ENCODE assay signal across 27 cellular contexts in the genomic region with DNA sequence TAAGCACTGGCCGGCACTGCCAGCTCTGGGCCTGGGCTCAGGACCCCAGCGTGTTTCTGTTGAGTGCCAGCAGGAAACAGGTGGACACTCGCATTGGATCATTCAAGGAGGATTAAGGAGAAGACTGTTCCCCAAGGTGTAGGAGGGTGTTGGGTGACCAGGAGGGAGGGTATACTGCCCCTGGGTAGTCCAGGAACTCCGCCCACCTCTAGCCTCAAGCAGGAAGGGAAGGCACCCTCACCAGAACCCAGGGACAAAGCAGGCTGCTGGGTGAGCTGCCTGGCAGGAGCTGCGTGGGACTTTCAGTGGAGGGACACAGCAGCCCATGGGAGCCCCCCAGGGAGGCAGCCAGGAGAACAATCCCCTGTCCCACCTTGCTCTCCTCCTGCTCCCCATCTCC. TPM values are rescaled to one million over a fixed set of nuclear protein-coding genes. Genes with fewer than 3 reads are reported as not detected.
"Had no signal": no experiment of that assay in that cellular context is flagged by ENCODE, and none has a peak within 500 bp of the region (broad histone marks: within the 10 kb centered on the region; RNA-seq: fewer than 3 reads in every experiment).

No MANE protein-coding gene starts in this region.

- H3K27me3 ChIP-seq: right atrium auricular region, thyroid gland, upper lobe of left lung, uterus had no signal

- H3K4me3 ChIP-seq: esophagus squamous epithelium, lung, prostate gland, right atrium auricular region, smooth muscle cell, stomach, thyroid gland, upper lobe of left lung, uterus had no signal

- H3K4me1 ChIP-seq: parathyroid adenoma, prostate gland, right atrium auricular region, uterus had no signal

- DNase-seq: cortex of kidney; effector memory CD8-positive, alpha-beta T cell; erythroblast; esophagus squamous epithelium; foreskin melanocyte; glutamatergic neuron; hypothalamus; kidney; natural killer cell; stimulated activated CD4-positive, alpha-beta T cell treated with anti-CD3 and anti-CD28 coated beads, Interleukin-2, amount 100 ng/mL, for 24 hours; stimulated activated CD4-positive, alpha-beta T cell treated with anti-CD3 and anti-CD28 coated beads, Interleukin-4, amount 100 ng/mL, for 24 hours; stimulated activated naive CD4-positive, alpha-beta T cell treated with Interleukin-2 at 50 U/mL for 16 hours; stomach; thyroid gland; upper lobe of left lung; uterus had no signal

- H3K9ac ChIP-seq: parathyroid adenoma had no signal

- H3K4me2 ChIP-seq: smooth muscle cell had no signal

- ATAC-seq: effector memory CD8-positive, alpha-beta T cell; left lobe of liver; natural killer cell; sciatic nerve; stimulated activated effector memory CD8-positive, alpha-beta T cell treated with anti-CD3 and anti-CD28 coated beads, Interleukin-12 subunit alpha, Interleukin-12 subunit beta, amount 100 ng/mL, for 72 hours had no signal

- H3K9me3 ChIP-seq: esophagus squamous epithelium, neutrophil, prostate gland, right atrium auricular region, stomach, thyroid gland, upper lobe of left lung, uterus had no signal

- H2AFZ ChIP-seq: parathyroid adenoma had no signal

- H3K36me3 ChIP-seq: esophagus squamous epithelium, neutrophil, prostate gland, right atrium auricular region, stomach, thyroid gland, upper lobe of left lung, uterus had no signal

- H3K79me2 ChIP-seq: parathyroid adenoma had no signal

- H3K27ac ChIP-seq: esophagus squamous epithelium, neutrophil, parathyroid adenoma, prostate gland, right atrium auricular region, stomach, thyroid gland, upper lobe of left lung, uterus had no signal

RNA-seq across cellular contexts. Expression of gene RAB37, which starts 7.7 kb away (rescaled TPM):
- total RNA-seq: smooth muscle cell had no signal
- polyA plus RNA-seq: neural cell had no signal

RNA-seq across cellular contexts. Expression of gene CD300LF, which starts 16.6 kb away (rescaled TPM):
- total RNA-seq: dermis microvascular lymphatic vessel endothelial cell, left lobe of liver, smooth muscle cell, thyroid gland had no signal
- polyA plus RNA-seq: neural cell, smooth muscle cell had no signal
